8 cellular contexts compared by ENCODE assay signal in genomic region chr11:121318848-121319834, GRCh38. TPM values are rescaled to one million over a fixed set of nuclear protein-coding genes. Genes with fewer than 3 reads are reported as not detected.
A peak's percentile ranks its signal among the peaks of the same experiment; 100 is the strongest.
DNase-seq lines count a peak whose midpoint lies in the region; ATAC-seq and TF ChIP-seq lines count a peak whose summit lies in the region.

No MANE protein-coding gene starts in this region.

- peak; percentile 62 for ATAC-seq in activated T-cell treated with anti-CD3 and anti-CD28 coated beads, Interleukin-2, amount 50 U/mL, for 72 hours (replicated peaks in 1 of 2)
- ATAC-seq in HG03103 (IDR thresholded peaks at IDR 0.05; ENCODE audit: low read depth, unreplicated experiment) (peak; percentile 60), HG03469 (IDR thresholded peaks at IDR 0.05; ENCODE audit: unreplicated experiment) (no peak)
- peak; percentile 53 for ATAC-seq in stimulated activated naive CD8-positive, alpha-beta T cell treated with anti-CD3 and anti-CD28 coated beads, Interleukin-15, Interleukin-2, amounts not matched to agents 100 U/mL and 50 U/mL, for 24 hours

- POLR2A ChIA-PET in MCF 10A (lab: Yijun Ruan, JAX) = no interaction called here

- DNase-seq in activated T-cell treated with anti-CD3 and anti-CD28 coated beads, Interleukin-2, amount 50 U/mL, for 72 hours = peak; percentile 12 to 30
- DNase-seq in activated T-cell treated with anti-CD3 and anti-CD28 coated beads for 4 hours = no peak
- peak; percentile 73 for DNase-seq in NOMO-1 treated with DMSO at 0.1 percent for 48 hours (lab: John Stamatoyannopoulos, UW; ENCODE audit: unreplicated experiment)
- DNase-seq in MCF 10A (ENCODE audit: unreplicated experiment) = peak; percentile 57
- peak; percentile 54 for DNase-seq in iris pigment epithelial cell (ENCODE audit: low read depth)
- DNase-seq in stimulated activated naive CD8-positive, alpha-beta T cell treated with anti-CD3 and anti-CD28 coated beads, Interleukin-15, Interleukin-2, amounts not matched to agents 100 U/mL and 50 U/mL, for 24 hours = no peak

- CTCF ChIA-PET in MCF 10A (lab: Yijun Ruan, JAX) = interaction anchor here (0.6 to 7.6 kb wide), 23 partner anchors 11 to 276 kb away, joined by 3 to 67 read pairs (median 4); no protein-coding TSS in a partner anchor

- intact Hi-C loops in MCF 10A (cut with micrococcal nuclease) = loop anchor here (1.0 kb wide), 3 partner anchors 133 to 783 kb away; partner anchors contain the start of genes SORL1 and SORL1-AS1

- no peak overlapping the region for H3K27ac Mint-ChIP-seq in activated T-cell treated with anti-CD3 and anti-CD28 coated beads, Interleukin-2, amount 50 U/mL, for 72 hours
- no peak overlapping the region for H3K27ac Mint-ChIP-seq in MCF 10A (ENCODE audit: low read depth, unreplicated experiment)

- no peak overlapping the region for H3K4me3 Mint-ChIP-seq in activated T-cell treated with anti-CD3 and anti-CD28 coated beads, Interleukin-2, amount 50 U/mL, for 72 hours
- H3K4me3 Mint-ChIP-seq in MCF 10A (ENCODE audit: unreplicated experiment) = no peak overlapping the region

- peaks cover 24% of the 10 kb centered on the region for H3K4me1 Mint-ChIP-seq in activated T-cell treated with anti-CD3 and anti-CD28 coated beads, Interleukin-2, amount 50 U/mL, for 72 hours (ENCODE audit: low read depth)
- H3K4me1 Mint-ChIP-seq in MCF 10A (ENCODE audit: insufficient read depth, unreplicated experiment) = peaks cover 6% of the 10 kb centered on the region

- H3K9me3 Mint-ChIP-seq in activated T-cell treated with anti-CD3 and anti-CD28 coated beads, Interleukin-2, amount 50 U/mL, for 72 hours = no peaks in the 10 kb centered on the region
- H3K9me3 Mint-ChIP-seq in MCF 10A (ENCODE audit: unreplicated experiment) = no peaks in the 10 kb centered on the region

- H3K36me3 Mint-ChIP-seq in activated T-cell treated with anti-CD3 and anti-CD28 coated beads, Interleukin-2, amount 50 U/mL, for 72 hours (ENCODE audit: insufficient read depth in 2 of 2) = no peaks in the 10 kb centered on the region
- H3K36me3 Mint-ChIP-seq in MCF 10A (ENCODE audit: insufficient read depth, unreplicated experiment) = peaks cover 7% of the 10 kb centered on the region

- no TSS peak for BruUV-seq in MCF 10A (replicated peaks; lab: Mats Ljungman, UMichigan)

- no peaks in the 10 kb centered on the region for H3K27me3 Mint-ChIP-seq in activated T-cell treated with anti-CD3 and anti-CD28 coated beads, Interleukin-2, amount 50 U/mL, for 72 hours (ENCODE audit: low read depth)
- H3K27me3 Mint-ChIP-seq in MCF 10A (ENCODE audit: insufficient read depth, unreplicated experiment) = peaks cover 18% of the 10 kb centered on the region

- peak; percentile 68 for TF ChIP-seq CTCF in MCF 10A (IDR thresholded peaks at IDR 0.05; ENCODE audit: unreplicated experiment)

RNA-seq across cellular contexts. Expression of gene SC5D, which starts 26.6 kb away (rescaled TPM):
- 10 to 100 TPM; 18.2 to 21.5 TPM for total RNA-seq in activated T-cell treated with anti-CD3 and anti-CD28 coated beads, Interleukin-2, amount 50 U/mL, for 72 hours
- 25.9 and 27.6 TPM in 2 replicates for total RNA-seq in MCF 10A (2022)

Comparison
In these comparisons a context has a peak if more than half of its experiments do, and no peak if none do; other contexts are left out.
1. DNase-seq: peak in activated T-cell treated with anti-CD3 and anti-CD28 coated beads, Interleukin-2, amount 50 U/mL, for 72 hours (2 of 2), NOMO-1 treated with DMSO at 0.1 percent for 48 hours (single experiment), MCF 10A (single experiment) and iris pigment epithelial cell (single experiment); none in activated T-cell treated with anti-CD3 and anti-CD28 coated beads for 4 hours (single experiment) and stimulated activated naive CD8-positive, alpha-beta T cell treated with anti-CD3 and anti-CD28 coated beads, Interleukin-15, Interleukin-2, amounts not matched to agents 100 U/mL and 50 U/mL, for 24 hours (single experiment).